Comparison of ENCODE assay signal across 17 cellular contexts in genomic region chr1:207029991-207030521, GRCh38. TPM values are rescaled to one million over a fixed set of nuclear protein-coding genes. Genes with fewer than 3 reads are reported as not detected.
A peak's percentile ranks its signal among the peaks of the same experiment; 100 is the strongest.
DNase-seq lines count a peak whose midpoint lies in the region; ATAC-seq and TF ChIP-seq lines count a peak whose summit lies in the region.
"Had no signal": no experiment of that assay in that cellular context is flagged by ENCODE, and none has a peak within 500 bp of the region (broad histone marks: within the 10 kb centered on the region; RNA-seq: fewer than 3 reads in every experiment).

No MANE protein-coding gene starts in this region.

- TF ChIP-seq CTCF in RWPE2 (IDR thresholded peaks at IDR 0.05; ENCODE audit: poor library complexity, severe bottlenecking), result no peak
- no peak for TF ChIP-seq CTCF in prostate gland (IDR thresholded peaks at IDR 0.05)
- TF ChIP-seq CTCF in ascending aorta (IDR thresholded peaks at IDR 0.05), result no peak

- H3K27ac ChIP-seq in RWPE2 (ENCODE audit: poor library complexity, severe bottlenecking) (peak overlapping the region; percentile 97), esophagus (ENCODE audit: low read depth in 2 of 2, low read length in 1 of 2) (peak overlapping the region; percentile 90 to 98), prostate gland (peak overlapping the region; percentile 85 to 94), ascending aorta (no peak overlapping the region)
- H3K27ac ChIP-seq: neural progenitor cell, right atrium auricular region had no signal

- H3K9me3 ChIP-seq in RWPE2 (ENCODE audit: severe bottlenecking) (no peaks in the 10 kb centered on the region), esophagus (ENCODE audit: control insufficient read depth in 2 of 2, insufficient read depth in 1 of 2, low read depth in 1 of 2, low read length in 1 of 2) (no peaks in the 10 kb centered on the region), prostate gland (no peaks in the 10 kb centered on the region), ascending aorta (no peaks in the 10 kb centered on the region)
- H3K9me3 ChIP-seq: right atrium auricular region had no signal

- TF ChIP-seq POLR2A in prostate gland (IDR thresholded peaks at IDR 0.05), result peak; percentile 27

- H3K4me3 ChIP-seq in RWPE2 (ENCODE audit: severe bottlenecking), result peak overlapping the region; percentile 55
- H3K4me3 ChIP-seq in esophagus (ENCODE audit: low read depth in 1 of 2, low read length in 2 of 2), result peak overlapping the region; percentile 57 to 88
- H3K4me3 ChIP-seq in prostate gland, result peak overlapping the region; percentile 41 to 55
- H3K4me3 ChIP-seq in ascending aorta, result no peak overlapping the region
- H3K4me3 ChIP-seq: neural progenitor cell, right atrium auricular region had no signal

- intact Hi-C loops in prostate gland (cut with DNase I), result no loop called here
- intact Hi-C loops in ascending aorta (cut with DNase I), result no loop called here

- 36 to 39% methylated on average over 4 of the region's 4 CpGs for WGBS in esophagus, 2 donors
- 40% methylated on average over 4 of the region's 4 CpGs for WGBS in prostate gland

- ATAC-seq in RWPE2 (ENCODE audit: low read depth), result 0 out of 3 replicates have a peak, but pooled peaks have one; percentile 1
- ATAC-seq: Panc1 had no signal

- H3K4me1 ChIP-seq in RWPE2 (ENCODE audit: insufficient read depth, poor library complexity, severe bottlenecking) (peaks cover 68% of the 10 kb centered on the region), esophagus (ENCODE audit: control insufficient read depth in 2 of 2, insufficient read depth in 2 of 2, low read length in 1 of 2) (peaks cover 0 to 2% of the 10 kb centered on the region in 2 donors), prostate gland (replicated peaks) (peaks cover 11% of the 10 kb centered on the region), ascending aorta (peaks cover 6 to 10% of the 10 kb centered on the region in 2 donors)

- H3K36me3 ChIP-seq in RWPE2 (ENCODE audit: low read depth) (peaks cover 57% of the 10 kb centered on the region), esophagus (ENCODE audit: control insufficient read depth in 2 of 2, insufficient read depth in 2 of 2, low read length in 1 of 2) (no peaks in the 10 kb centered on the region), prostate gland (no peaks in the 10 kb centered on the region), ascending aorta (no peaks in the 10 kb centered on the region)
- H3K36me3 ChIP-seq: neural progenitor cell, right atrium auricular region had no signal

- DNase-seq in EH (ENCODE audit: low read depth), result peak; percentile 15
- no peak for DNase-seq in RWPE2 (ENCODE audit: low spot score)
- no peak for DNase-seq in prostate gland (ENCODE audit: low spot score)
- DNase-seq in ascending aorta (ENCODE audit: low spot score in 2 of 2), result no peak
- DNase-seq in dedifferentiated amniotic fluid mesenchymal stem cell (ENCODE audit: extremely low spot score), result no peak
- DNase-seq in anterior cingulate cortex (lab: John Stamatoyannopoulos, UW), result no peak
- no peak for DNase-seq in NCI-H524 (lab: John Stamatoyannopoulos, UW)
- DNase-seq: activated CD4-positive, alpha-beta memory T cell treated with anti-CD3 and anti-CD28 coated beads, Interleukin-2, amount 10 ng/mL, durations not matched to agents 7 days and 5 days; cerebellar nuclear complex; mesenchymal stem cell; NCI-H187 treated with DMSO at 0.1 percent for 48 hours; NCI-H526 had no signal

- H3K27me3 ChIP-seq in RWPE2 (ENCODE audit: insufficient read depth, poor library complexity, severe bottlenecking), result no peaks in the 10 kb centered on the region
- no peaks in the 10 kb centered on the region for H3K27me3 ChIP-seq in esophagus (ENCODE audit: control insufficient read depth in 1 of 2, insufficient read depth in 2 of 2, low read length in 2 of 2)
- no peaks in the 10 kb centered on the region for H3K27me3 ChIP-seq in prostate gland (replicated peaks; ENCODE audit: insufficient read depth)
- H3K27me3 ChIP-seq in ascending aorta, result no peaks in the 10 kb centered on the region
- H3K27me3 ChIP-seq: neural progenitor cell, right atrium auricular region had no signal

RNA-seq across cellular contexts. Expression of gene C1orf116, which starts 2.5 kb away (rescaled TPM):
- polyA plus RNA-seq in esophagus, result 10 to 100 TPM; 72.9 to 85.8 TPM
- 100 to 1,000 TPM in 1 of 2 donors, 10 to 100 TPM in 1; 36.5 to 107 TPM for total RNA-seq in prostate gland
- total RNA-seq in ascending aorta, result not detected
- total RNA-seq: M059J had no signal

RNA-seq across cellular contexts. Expression of gene YOD1, which starts 21.0 kb away (rescaled TPM):
- polyA plus RNA-seq in esophagus, result 10 to 100 TPM; 13.9 to 39.4 TPM
- total RNA-seq in prostate gland (10 to 100 TPM in 1 of 2 donors, 1 to 10 TPM in 1; 6.2 to 10.8 TPM), ascending aorta (4.0 TPM)

RNA-seq across cellular contexts. Expression of gene PFKFB2, which starts 23.0 kb away (rescaled TPM):
- polyA plus RNA-seq in esophagus, result 1 to 10 TPM; 4.7 to 8.3 TPM
- total RNA-seq in prostate gland (1 to 10 TPM; 5.6 to 6.1 TPM), ascending aorta (1.2 TPM)

RNA-seq across cellular contexts. Expression of gene C4BPB, which starts 58.6 kb away (rescaled TPM):
- under 1 TPM in 1 of 2 donors, not detected in 1; 0.08 TPM for polyA plus RNA-seq in esophagus
- under 1 TPM in 1 of 2 donors, not detected in 1; 0.23 TPM for total RNA-seq in prostate gland
- not detected for total RNA-seq in ascending aorta
- total RNA-seq: M059J, right atrium auricular region had no signal

RNA-seq across cellular contexts. Expression of gene FCAMR, which starts 59.8 kb away (rescaled TPM):
- under 1 TPM; 0.02 to 0.06 TPM for polyA plus RNA-seq in esophagus
- total RNA-seq in prostate gland, result 1 to 10 TPM in 1 of 2 donors, not detected in 1; 2.3 TPM
- not detected for total RNA-seq in ascending aorta
- total RNA-seq: activated CD4-positive, alpha-beta memory T cell treated with anti-CD3 and anti-CD28 coated beads, Interleukin-2, amount 10 ng/mL, durations not matched to agents 7 days and 5 days; M059J; right atrium auricular region had no signal

Comparison
In these comparisons a context has a peak if more than half of its experiments do, and no peak if none do; other contexts are left out.
1. H3K27ac ChIP-seq: peak in RWPE2 (single experiment), esophagus (2 of 2) and prostate gland (2 of 2); none in ascending aorta (0 of 2).
2. H3K4me3 ChIP-seq: peak in RWPE2 (single experiment), esophagus (2 of 2) and prostate gland (2 of 2); none in ascending aorta (0 of 2).
3. RNA of gene C1orf116, which starts 2.5 kb away (total RNA-seq): 36.5 to 107 TPM in prostate gland; not detected in ascending aorta (single experiment); every median in the first group is over 10 times any median in the second.